Comparison of ENCODE assay signal across 20 cellular contexts in the genomic region with DNA sequence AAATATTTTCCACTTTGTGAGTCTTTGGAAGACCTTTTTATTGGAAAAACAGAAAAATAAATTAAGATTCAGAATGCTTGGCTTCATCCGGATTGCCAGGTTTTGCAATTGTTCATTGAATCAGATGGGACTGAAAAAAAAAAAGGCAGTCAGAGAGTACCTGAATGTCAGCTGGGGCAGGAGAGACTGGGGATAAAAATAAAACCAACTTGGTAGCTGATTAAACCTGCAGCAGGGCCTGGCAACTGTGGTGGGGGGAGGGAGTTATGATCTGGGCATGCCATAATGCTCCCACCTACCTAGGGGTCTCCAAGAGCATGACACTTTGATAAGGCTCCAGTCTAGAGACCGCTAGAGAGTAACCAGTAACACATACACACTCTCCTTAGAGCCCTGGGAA.
A peak's percentile ranks its signal among the peaks of the same experiment; 100 is the strongest.
DNase-seq lines count a peak whose midpoint lies in the region; ATAC-seq and TF ChIP-seq lines count a peak whose summit lies in the region.
"Had no signal": no experiment of that assay in that cellular context is flagged by ENCODE, and none has a peak within 500 bp of the region (broad histone marks: within the 10 kb centered on the region; RNA-seq: fewer than 3 reads in every experiment).

No MANE protein-coding gene starts in this region.

- H3K9me3 ChIP-seq in left ventricle myocardium inferior (replicated peaks) (no peaks in the 10 kb centered on the region), right cardiac atrium (ENCODE audit: control insufficient read depth, low read length) (no peaks in the 10 kb centered on the region)
- H3K9me3 ChIP-seq: BE2C, BLaER1 had no signal

- intact Hi-C loops in Right ventricle myocardium superior (cut with DNase I) (no loop called here), cardiac septum (cut with DNase I) (no loop called here), left ventricle myocardium inferior (cut with micrococcal nuclease) (no loop called here), left ventricle myocardium superior (cut with micrococcal nuclease) (no loop called here), right cardiac atrium (cut with DNase I) (no loop called here)
- intact Hi-C loops in activated T-helper 1 cell treated with anti-CD3 and anti-CD28 coated beads, Interleukin-12 subunit alpha, Interleukin-12 subunit beta, Interleukin-2, Interleukin-4 antibody, amounts not matched to agents 30 ng/mL and 10 ng/mL and 1 ng/mL, durations not matched to agents 14 hours and 24 hours and 36 hours (cut with micrococcal nuclease), result no loop called here

- H3K27ac Mint-ChIP-seq in activated T-helper 1 cell treated with anti-CD3 and anti-CD28 coated beads, Interleukin-12 subunit alpha, Interleukin-12 subunit beta, Interleukin-2, Interleukin-4 antibody, amounts not matched to agents 30 ng/mL and 10 ng/mL and 1 ng/mL, durations not matched to agents 14 hours and 24 hours and 36 hours, result no peak overlapping the region
- H3K27ac Mint-ChIP-seq: CD14-positive monocyte; CD4-positive, alpha-beta memory T cell; CD4-positive, CD25-positive, alpha-beta regulatory T cell had no signal

- DNase-seq in Right ventricle myocardium superior (no peak), cardiac septum (ENCODE audit: low spot score) (no peak), left ventricle myocardium inferior (no peak), left ventricle myocardium superior (no peak), right cardiac atrium (no peak), D341Med (ENCODE audit: low spot score) (no peak), caudate nucleus (lab: John Stamatoyannopoulos, UW) (no peak)
- no peak for DNase-seq in activated T-helper 1 cell treated with anti-CD3 and anti-CD28 coated beads, Interleukin-12 subunit alpha, Interleukin-12 subunit beta, Interleukin-2, Interleukin-4 antibody, amounts not matched to agents 30 ng/mL and 10 ng/mL and 1 ng/mL, durations not matched to agents 14 hours and 24 hours and 36 hours (ENCODE audit: low spot score)
- DNase-seq: 8988T; ACHN; BE2C; C1 segment of cervical spinal cord; CD4-positive, alpha-beta memory T cell; CD4-positive, CD25-positive, alpha-beta regulatory T cell; CD8-positive, alpha-beta memory T cell; COR-L47; DMS79 treated with DMSO at 0.1 percent for 48 hours; GF-D8 had no signal

- H3K27ac ChIP-seq in left ventricle myocardium inferior (replicated peaks), result peak overlapping the region; percentile 51
- peak overlapping the region; percentile 26 for H3K27ac ChIP-seq in right cardiac atrium (ENCODE audit: low read length)
- H3K27ac ChIP-seq in caudate nucleus (ENCODE audit: low read depth, low read length), result no peak overlapping the region
- H3K27ac ChIP-seq: BLaER1 had no signal

- no peak overlapping the region for H3K4me3 Mint-ChIP-seq in activated T-helper 1 cell treated with anti-CD3 and anti-CD28 coated beads, Interleukin-12 subunit alpha, Interleukin-12 subunit beta, Interleukin-2, Interleukin-4 antibody, amounts not matched to agents 30 ng/mL and 10 ng/mL and 1 ng/mL, durations not matched to agents 14 hours and 24 hours and 36 hours
- H3K4me3 Mint-ChIP-seq: CD14-positive monocyte; CD4-positive, alpha-beta memory T cell; CD4-positive, CD25-positive, alpha-beta regulatory T cell; CD8-positive, alpha-beta memory T cell had no signal

- H3K27me3 Mint-ChIP-seq in activated T-helper 1 cell treated with anti-CD3 and anti-CD28 coated beads, Interleukin-12 subunit alpha, Interleukin-12 subunit beta, Interleukin-2, Interleukin-4 antibody, amounts not matched to agents 30 ng/mL and 10 ng/mL and 1 ng/mL, durations not matched to agents 14 hours and 24 hours and 36 hours (ENCODE audit: insufficient read depth), result no peaks in the 10 kb centered on the region
- H3K27me3 Mint-ChIP-seq: CD8-positive, alpha-beta memory T cell had no signal

- no peaks in the 10 kb centered on the region for H3K36me3 Mint-ChIP-seq in activated T-helper 1 cell treated with anti-CD3 and anti-CD28 coated beads, Interleukin-12 subunit alpha, Interleukin-12 subunit beta, Interleukin-2, Interleukin-4 antibody, amounts not matched to agents 30 ng/mL and 10 ng/mL and 1 ng/mL, durations not matched to agents 14 hours and 24 hours and 36 hours (ENCODE audit: low read depth)
- H3K36me3 Mint-ChIP-seq: CD14-positive monocyte; CD4-positive, alpha-beta memory T cell; CD4-positive, CD25-positive, alpha-beta regulatory T cell; CD8-positive, alpha-beta memory T cell had no signal

- no peaks in the 10 kb centered on the region for H3K4me1 Mint-ChIP-seq in activated T-helper 1 cell treated with anti-CD3 and anti-CD28 coated beads, Interleukin-12 subunit alpha, Interleukin-12 subunit beta, Interleukin-2, Interleukin-4 antibody, amounts not matched to agents 30 ng/mL and 10 ng/mL and 1 ng/mL, durations not matched to agents 14 hours and 24 hours and 36 hours (ENCODE audit: low read depth)
- H3K4me1 Mint-ChIP-seq: CD14-positive monocyte; CD4-positive, alpha-beta memory T cell; CD4-positive, CD25-positive, alpha-beta regulatory T cell; CD8-positive, alpha-beta memory T cell had no signal

- H3K27me3 ChIP-seq in left ventricle myocardium inferior (ENCODE audit: low read depth), result no peaks in the 10 kb centered on the region
- H3K27me3 ChIP-seq in right cardiac atrium (ENCODE audit: control insufficient read depth, insufficient read depth), result no peaks in the 10 kb centered on the region
- H3K27me3 ChIP-seq: BE2C, BLaER1 had no signal

- no peak for TF ChIP-seq CTCF in left ventricle myocardium inferior (IDR thresholded peaks at IDR 0.05; ENCODE audit: borderline replicate concordance)

- WGBS in right cardiac atrium, result 90% methylated on average over 2 of the region's 2 CpGs

- H3K9me3 Mint-ChIP-seq in activated T-helper 1 cell treated with anti-CD3 and anti-CD28 coated beads, Interleukin-12 subunit alpha, Interleukin-12 subunit beta, Interleukin-2, Interleukin-4 antibody, amounts not matched to agents 30 ng/mL and 10 ng/mL and 1 ng/mL, durations not matched to agents 14 hours and 24 hours and 36 hours, result no peaks in the 10 kb centered on the region

- H3K4me3 ChIP-seq in left ventricle myocardium inferior (no peak overlapping the region), right cardiac atrium (ENCODE audit: low read length) (no peak overlapping the region)
- H3K4me3 ChIP-seq: BLaER1 had no signal

- H3K4me1 ChIP-seq in left ventricle myocardium inferior, result peaks cover 33% of the 10 kb centered on the region
- peaks cover 3% of the 10 kb centered on the region for H3K4me1 ChIP-seq in right cardiac atrium (ENCODE audit: control insufficient read depth, insufficient read depth, low read length)
- H3K4me1 ChIP-seq: BE2C, BLaER1 had no signal

- ATAC-seq in Right ventricle myocardium superior (ENCODE audit: poor library complexity) (peak; percentile 45), left ventricle myocardium superior (peak; percentile 51), right cardiac atrium (no peak)

- H3K36me3 ChIP-seq in left ventricle myocardium inferior, result no peaks in the 10 kb centered on the region
- H3K36me3 ChIP-seq: BE2C, BLaER1 had no signal

Comparison
In these comparisons a context has a peak if more than half of its experiments do, and no peak if none do; other contexts are left out.
1. ATAC-seq: peak in Right ventricle myocardium superior (single experiment) and left ventricle myocardium superior (single experiment); none in right cardiac atrium (0 of 2).